Comparison of ENCODE assay signal across 15 cellular contexts in genomic region chr14:68440776-68441175, GRCh38.
"Had no signal": no experiment of that assay in that cellular context is flagged by ENCODE, and none has a peak within 500 bp of the region (broad histone marks: within the 10 kb centered on the region; RNA-seq: fewer than 3 reads in every experiment).

No MANE protein-coding gene starts in this region.

- ATAC-seq: activated CD8-positive, alpha-beta memory T cell treated with anti-CD3 and anti-CD28 coated beads, Interleukin-2, amount 10 ng/mL, durations not matched to agents 7 days and 5 days; left ventricle myocardium superior; upper lobe of right lung had no signal

- H3K27ac Mint-ChIP-seq: activated CD8-positive, alpha-beta memory T cell treated with anti-CD3 and anti-CD28 coated beads, Interleukin-2, amount 10 ng/mL, durations not matched to agents 7 days and 5 days; activated naive CD4-positive, alpha-beta T cell treated with anti-CD3 and anti-CD28 coated beads, Interleukin-2, amount 10 ng/mL, durations not matched to agents 7 days and 5 days; nephron progenitor cell; progenitor cell of endocrine pancreas had no signal

- DNase-seq: activated CD4-positive, alpha-beta T cell treated with anti-CD3 and anti-CD28 coated beads, Interleukin-2, amount 50 U/mL, for 48 hours; activated CD8-positive, alpha-beta memory T cell treated with anti-CD3 and anti-CD28 coated beads, Interleukin-2, amount 10 ng/mL, durations not matched to agents 7 days and 5 days; activated naive CD4-positive, alpha-beta T cell treated with anti-CD3 and anti-CD28 coated beads, Interleukin-2, amount 10 ng/mL, durations not matched to agents 7 days and 5 days; activated T-cell treated with anti-CD3 and anti-CD28 coated beads, Interleukin-2, amount 50 U/mL, for 1 hour; hippocampal formation; left ventricle myocardium superior; mesendoderm; nephron progenitor cell; occipital lobe; upper lobe of right lung; WERI-Rb-1 had no signal

- H3K27me3 ChIP-seq: ascending aorta, right atrium auricular region, upper lobe of right lung had no signal

- H3K4me3 ChIP-seq: ascending aorta, right atrium auricular region, thoracic aorta, upper lobe of right lung had no signal

- H3K4me3 Mint-ChIP-seq: activated CD8-positive, alpha-beta memory T cell treated with anti-CD3 and anti-CD28 coated beads, Interleukin-2, amount 10 ng/mL, durations not matched to agents 7 days and 5 days; activated naive CD4-positive, alpha-beta T cell treated with anti-CD3 and anti-CD28 coated beads, Interleukin-2, amount 10 ng/mL, durations not matched to agents 7 days and 5 days; nephron progenitor cell had no signal

- H3K9me3 ChIP-seq: ascending aorta, right atrium auricular region, thoracic aorta, upper lobe of right lung had no signal

- H3K27me3 Mint-ChIP-seq: activated CD8-positive, alpha-beta memory T cell treated with anti-CD3 and anti-CD28 coated beads, Interleukin-2, amount 10 ng/mL, durations not matched to agents 7 days and 5 days; activated naive CD4-positive, alpha-beta T cell treated with anti-CD3 and anti-CD28 coated beads, Interleukin-2, amount 10 ng/mL, durations not matched to agents 7 days and 5 days; progenitor cell of endocrine pancreas had no signal

- H3K36me3 ChIP-seq: ascending aorta, right atrium auricular region, thoracic aorta, upper lobe of right lung, WERI-Rb-1 had no signal

- H3K27ac ChIP-seq: ascending aorta, right atrium auricular region, thoracic aorta, upper lobe of right lung, WERI-Rb-1 had no signal

- H3K4me1 Mint-ChIP-seq: activated CD8-positive, alpha-beta memory T cell treated with anti-CD3 and anti-CD28 coated beads, Interleukin-2, amount 10 ng/mL, durations not matched to agents 7 days and 5 days; activated naive CD4-positive, alpha-beta T cell treated with anti-CD3 and anti-CD28 coated beads, Interleukin-2, amount 10 ng/mL, durations not matched to agents 7 days and 5 days had no signal
